ENCODE assay signal across 10 cellular contexts in genomic region chr19:48539503-48540096, GRCh38.
A peak's percentile ranks its signal among the peaks of the same experiment; 100 is the strongest.
DNase-seq lines count a peak whose midpoint lies in the region; ATAC-seq lines count a peak whose summit lies in the region.
"Had no signal": no experiment of that assay in that cellular context is flagged by ENCODE, and none has a peak within 500 bp of the region (broad histone marks: within the 10 kb centered on the region; RNA-seq: fewer than 3 reads in every experiment).

No MANE protein-coding gene starts in this region.

- DNase-seq in D341Med (ENCODE audit: low spot score) (peak; percentile 22), NCI-H146 (lab: John Stamatoyannopoulos, UW) (peak; percentile 96), SHP77 (lab: John Stamatoyannopoulos, UW) (peak; percentile 97 to 98), foreskin melanocyte (peak; percentile 71), AG20443 (ENCODE audit: low spot score) (no peak), iPS-NIHi7 (ENCODE audit: extremely low spot score) (no peak)
- DNase-seq: effector memory CD4-positive, alpha-beta T cell; lower lobe of right lung had no signal

- no peak for ATAC-seq in HG03571 (IDR thresholded peaks at IDR 0.05; ENCODE audit: unreplicated experiment)
- ATAC-seq in HG03196 (IDR thresholded peaks at IDR 0.05; ENCODE audit: unreplicated experiment) = no peak

Comparison
In these comparisons a context has a peak if more than half of its experiments do, and no peak if none do; other contexts are left out.
1. DNase-seq: peak in D341Med (single experiment), NCI-H146 (single experiment), SHP77 (2 of 2) and foreskin melanocyte (single experiment); none in AG20443 (single experiment) and iPS-NIHi7 (single experiment).